Comparison of ENCODE assay signal across 16 cellular contexts in genomic region chr1:110133436-110133835, GRCh38.
"Had no signal": no experiment of that assay in that cellular context is flagged by ENCODE, and none has a peak within 500 bp of the region (broad histone marks: within the 10 kb centered on the region; RNA-seq: fewer than 3 reads in every experiment).

No MANE protein-coding gene starts in this region.

- ATAC-seq: foreskin keratinocyte, left lung had no signal

- H3K36me3 Mint-ChIP-seq: activated naive CD8-positive, alpha-beta T cell; memory B cell had no signal

- H3K9me3 Mint-ChIP-seq: memory B cell; stimulated activated naive CD8-positive, alpha-beta T cell treated with anti-CD3 and anti-CD28 coated beads, Interleukin-15, Interleukin-2, amounts not matched to agents 100 ng/mL and 50 ng/mL, for 24 hours had no signal

- H3K27ac Mint-ChIP-seq: activated naive CD8-positive, alpha-beta T cell; memory B cell; stimulated activated naive CD8-positive, alpha-beta T cell treated with anti-CD3 and anti-CD28 coated beads, Interleukin-15, Interleukin-2, amounts not matched to agents 100 ng/mL and 50 ng/mL, for 24 hours had no signal

- DNase-seq: activated effector memory CD4-positive, alpha-beta T cell treated with Interleukin-2 at 50 U/mL for 16 hours; activated T-cell treated with anti-CD3 and anti-CD28 coated beads, Interleukin-2, amount 50 U/mL, for 1 hour; amygdala; brain microvascular endothelial cell; cerebellar nuclear complex; foreskin keratinocyte; head of caudate nucleus; islet precursor cell; left lung; ovary; stimulated activated CD4-positive, alpha-beta T cell treated with anti-CD3 and anti-CD28 coated beads, Interleukin-4, amount 100 ng/mL, for 1 hour; stimulated activated CD8-positive, alpha-beta memory T cell treated with anti-CD3 and anti-CD28 coated beads, Interleukin-4, amount 100 ng/mL, for 48 hours; uterus had no signal

- H3K4me3 Mint-ChIP-seq: activated naive CD8-positive, alpha-beta T cell; memory B cell; stimulated activated naive CD8-positive, alpha-beta T cell treated with anti-CD3 and anti-CD28 coated beads, Interleukin-15, Interleukin-2, amounts not matched to agents 100 ng/mL and 50 ng/mL, for 24 hours had no signal
